17 cellular contexts compared by ENCODE assay signal in the genomic region with DNA sequence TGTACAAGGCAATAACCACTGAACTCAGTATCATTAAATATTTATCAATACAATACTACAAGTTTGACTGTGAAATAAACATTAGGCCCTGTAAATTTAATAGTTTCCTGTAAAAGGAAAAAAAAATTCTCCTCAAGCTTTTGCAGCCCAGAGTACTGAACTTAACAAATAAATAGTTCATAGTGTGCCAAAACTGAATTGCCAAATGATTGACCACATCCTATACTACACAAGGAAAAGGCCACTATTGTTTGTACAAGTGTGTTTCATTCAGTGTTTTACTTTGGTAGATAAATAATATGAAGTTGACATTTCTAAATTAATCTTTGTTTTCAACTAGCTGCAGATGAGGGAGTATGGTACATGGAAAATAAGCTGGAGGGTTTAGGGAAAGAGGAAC.
DNase-seq lines count a peak whose midpoint lies in the region; ATAC-seq, FAIRE-seq and TF ChIP-seq lines count a peak whose summit lies in the region.
"Had no signal": no experiment of that assay in that cellular context is flagged by ENCODE, and none has a peak within 500 bp of the region (broad histone marks: within the 10 kb centered on the region; RNA-seq: fewer than 3 reads in every experiment).

No MANE protein-coding gene starts in this region.

- no peaks in the 10 kb centered on the region for H3K9me3 Mint-ChIP-seq in activated T-helper 2 cell treated with anti-CD3 and anti-CD28 coated beads, Interferon-gamma antibody, Interleukin-2, Interleukin-4, amounts not matched to agents 10 μg/mL and 5 μg/mL and 100 μg/mL, durations not matched to agents 14 hours and 24 hours and 36 hours
- peaks cover 0 to 3% (median 0%) of the 10 kb centered on the region in 9 donors for H3K9me3 Mint-ChIP-seq in naive thymus-derived CD8-positive, alpha-beta T cell

- H3K27ac ChIP-seq in right lobe of liver (no peak overlapping the region), HepG2 (ENCODE audit: extremely low read length, insufficient read depth, low read length) (no peak overlapping the region)
- H3K27ac ChIP-seq: A549, SK-N-MC had no signal

- H3K9me3 ChIP-seq in right lobe of liver (no peaks in the 10 kb centered on the region), HepG2 (ENCODE audit: low read length) (peaks cover 79% of the 10 kb centered on the region)
- H3K9me3 ChIP-seq: A549 had no signal

- no TSS peak for BruUV-seq in HepG2 (replicated peaks; lab: Mats Ljungman, UMichigan)

- H3K4me3 ChIP-seq in right lobe of liver (no peak overlapping the region), HepG2 (replicated peaks in 1 of 3; ENCODE audit: insufficient read depth in 1 of 3, low read depth in 2 of 3, low read length in 3 of 3) (no peak overlapping the region), foreskin fibroblast (ENCODE audit: low read depth in 1 of 2, low read length in 2 of 2) (no peak overlapping the region)
- H3K4me3 ChIP-seq: A549, SK-N-MC had no signal

- no peak overlapping the region for H3K27ac Mint-ChIP-seq in activated T-helper 2 cell treated with anti-CD3 and anti-CD28 coated beads, Interferon-gamma antibody, Interleukin-2, Interleukin-4, amounts not matched to agents 10 μg/mL and 5 μg/mL and 100 μg/mL, durations not matched to agents 14 hours and 24 hours and 36 hours
- H3K27ac Mint-ChIP-seq in naive thymus-derived CD8-positive, alpha-beta T cell = no peak overlapping the region

- POLR2A ChIA-PET in HepG2 (lab: Yijun Ruan, JAX) = no interaction called here
- POLR2A ChIA-PET in naive thymus-derived CD8-positive, alpha-beta T cell (lab: Charles Lee) = no interaction called here

- no peak for TF ChIP-seq CTCF in right lobe of liver (IDR thresholded peaks at IDR 0.05)
- no peak for TF ChIP-seq CTCF in HepG2 (CRISPR knock-in tag; IDR thresholded peaks at IDR 0.05)
- no peak for TF ChIP-seq CTCF in foreskin fibroblast (IDR thresholded peaks at IDR 0.05; ENCODE audit: low read depth, low read length)

- H3K4me1 ChIP-seq in right lobe of liver (no peaks in the 10 kb centered on the region), HepG2 (ENCODE audit: insufficient read depth, low read length) (no peaks in the 10 kb centered on the region)
- H3K4me1 ChIP-seq: A549 had no signal

- H2AFZ ChIP-seq in HepG2 (ENCODE audit: low read length) = no peak overlapping the region

- no peak overlapping the region for H3K9ac ChIP-seq in HepG2 (ENCODE audit: insufficient read depth, low read depth, low read length)

- in situ Hi-C loops in HepG2 (cut with HindIII; ENCODE audit: extremely low pct_ligation_motif_present, low pct_unique_long_range_greater_than_20kb) = no loop called here

- no peaks in the 10 kb centered on the region for H3K27me3 ChIP-seq in right lobe of liver
- H3K27me3 ChIP-seq in HepG2 (ENCODE audit: control insufficient read depth in 1 of 2, insufficient read depth in 2 of 2, low read length in 2 of 2) = no peaks in the 10 kb centered on the region

- no peak for TF ChIP-seq RAD21 in HepG2 (CRISPR knock-in tag; IDR thresholded peaks at IDR 0.05)

- no peak for TF ChIP-seq POLR2A in right lobe of liver (IDR thresholded peaks at IDR 0.05)
- TF ChIP-seq POLR2A in HepG2 (IDR thresholded peaks at IDR 0.05; ENCODE audit: insufficient read depth in 1 of 2, low read depth in 2 of 2, low read length in 2 of 2) = no peak

- H3K27me3 Mint-ChIP-seq in activated T-helper 2 cell treated with anti-CD3 and anti-CD28 coated beads, Interferon-gamma antibody, Interleukin-2, Interleukin-4, amounts not matched to agents 10 μg/mL and 5 μg/mL and 100 μg/mL, durations not matched to agents 14 hours and 24 hours and 36 hours (ENCODE audit: low read depth) = no peaks in the 10 kb centered on the region
- H3K27me3 Mint-ChIP-seq in naive thymus-derived CD8-positive, alpha-beta T cell = peaks cover 0 to 13% (median 9%) of the 10 kb centered on the region in 5 donors

- H3K4me1 Mint-ChIP-seq in activated T-helper 2 cell treated with anti-CD3 and anti-CD28 coated beads, Interferon-gamma antibody, Interleukin-2, Interleukin-4, amounts not matched to agents 10 μg/mL and 5 μg/mL and 100 μg/mL, durations not matched to agents 14 hours and 24 hours and 36 hours (ENCODE audit: low read depth) = no peaks in the 10 kb centered on the region
- H3K4me1 Mint-ChIP-seq in naive thymus-derived CD8-positive, alpha-beta T cell = no peaks in the 10 kb centered on the region

- no peak overlapping the region for H3K4me3 Mint-ChIP-seq in activated T-helper 2 cell treated with anti-CD3 and anti-CD28 coated beads, Interferon-gamma antibody, Interleukin-2, Interleukin-4, amounts not matched to agents 10 μg/mL and 5 μg/mL and 100 μg/mL, durations not matched to agents 14 hours and 24 hours and 36 hours (ENCODE audit: low read depth)
- H3K4me3 Mint-ChIP-seq in naive thymus-derived CD8-positive, alpha-beta T cell = no peak overlapping the region

- CTCF ChIA-PET in HepG2 (lab: Yijun Ruan, JAX; ENCODE audit: low intra/inter-chr PET ratio, low total read pairs) = no interaction called here

- DNase-seq in right lobe of liver (no peak), HepG2 (ENCODE audit: low spot score) (no peak), SHP77 treated with DMSO at 0.1 percent for 48 hours (lab: John Stamatoyannopoulos, UW) (peak; percentile 7), foreskin fibroblast (peak; percentile 1 to 65), superior temporal gyrus (ENCODE audit: extremely low spot score) (peak; percentile 5), kidney glomerular epithelial cell (lab: John Stamatoyannopoulos, UW) (no peak)
- no peak for DNase-seq in activated T-helper 2 cell treated with anti-CD3 and anti-CD28 coated beads, Interferon-gamma antibody, Interleukin-2, Interleukin-4, amounts not matched to agents 10 μg/mL and 5 μg/mL and 100 μg/mL, durations not matched to agents 14 hours and 24 hours and 36 hours (ENCODE audit: low spot score)
- DNase-seq in naive thymus-derived CD8-positive, alpha-beta T cell = no peak
- DNase-seq: Calu3, DMS79 treated with DMSO at 0.1 percent for 48 hours, NCI-H1105, NCI-H1694 treated with DMSO at 0.1 percent for 48 hours had no signal

- ATAC-seq in right lobe of liver (peak; percentile 30 to 66 (median 56)), HepG2 (no peak)
- no peak for ATAC-seq in naive thymus-derived CD8-positive, alpha-beta T cell
- ATAC-seq: A549 had no signal

- TF ChIP-seq EP300 in HepG2 (IDR thresholded peaks at IDR 0.05; ENCODE audit: low read depth in 2 of 2, low read length in 2 of 2) = no peak
- TF ChIP-seq EP300 in HepG2 (CRISPR knock-in tag; IDR thresholded peaks at IDR 0.05; ENCODE audit: borderline replicate concordance) = no peak

- no peaks in the 10 kb centered on the region for H3K79me2 ChIP-seq in HepG2 (ENCODE audit: insufficient read depth, low read length)

- H3K36me3 ChIP-seq in right lobe of liver (no peaks in the 10 kb centered on the region), HepG2 (replicated peaks in 1 of 2; ENCODE audit: control insufficient read depth in 1 of 2, insufficient read depth in 2 of 2, low read length in 2 of 2) (no peaks in the 10 kb centered on the region)

- intact Hi-C loops in right lobe of liver (cut with DNase I) = no loop called here
- intact Hi-C loops in HepG2 (cut with micrococcal nuclease; ENCODE audit: unreplicated experiment) = no loop called here
- intact Hi-C loops in activated T-helper 2 cell treated with anti-CD3 and anti-CD28 coated beads, Interferon-gamma antibody, Interleukin-2, Interleukin-4, amounts not matched to agents 10 μg/mL and 5 μg/mL and 100 μg/mL, durations not matched to agents 14 hours and 24 hours and 36 hours (cut with micrococcal nuclease) = no loop called here

- H3K4me2 ChIP-seq in HepG2 (ENCODE audit: low read depth, low read length) = no peak overlapping the region
- H3K4me2 ChIP-seq: A549 had no signal

- H4K20me1 ChIP-seq in HepG2 (ENCODE audit: insufficient read depth, low read length) = no peaks in the 10 kb centered on the region

- no peak for FAIRE-seq in HepG2 (lab: Jason Lieb, UNC)
- FAIRE-seq: A549, G401.6, GM12891, GM19239 had no signal

- H3K36me3 Mint-ChIP-seq in activated T-helper 2 cell treated with anti-CD3 and anti-CD28 coated beads, Interferon-gamma antibody, Interleukin-2, Interleukin-4, amounts not matched to agents 10 μg/mL and 5 μg/mL and 100 μg/mL, durations not matched to agents 14 hours and 24 hours and 36 hours (ENCODE audit: low read depth) = no peaks in the 10 kb centered on the region
- H3K36me3 Mint-ChIP-seq in naive thymus-derived CD8-positive, alpha-beta T cell = no peaks in the 10 kb centered on the region

TF ChIP-seq in HepG2, 621 proteins besides CTCF, POLR2A, EP300 and RAD21 (continues in another document):
- no peak for TF ChIP-seq NPAS2 (CRISPR knock-in tag; IDR thresholded peaks at IDR 0.05; ENCODE audit: borderline replicate concordance)
- TF ChIP-seq MIXL1 (CRISPR knock-in tag; IDR thresholded peaks at IDR 0.05) = no peak
- TF ChIP-seq, protein P1, sequence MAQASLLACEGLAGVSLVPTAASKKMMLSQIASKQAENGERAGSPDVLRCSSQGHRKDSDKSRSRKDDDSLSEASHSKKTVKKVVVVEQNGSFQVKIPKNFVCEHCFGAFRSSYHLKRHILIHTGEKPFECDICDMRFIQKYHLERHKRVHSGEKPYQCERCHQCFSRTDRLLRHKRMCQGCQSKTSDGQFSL (CRISPR knock-in tag; IDR thresholded peaks at IDR 0.05) = no peak
- TF ChIP-seq REPIN1 (CRISPR knock-in tag; IDR thresholded peaks at IDR 0.05; ENCODE audit: borderline replicate concordance, low read depth) = no peak
- TF ChIP-seq SMAD3 (CRISPR knock-in tag; IDR thresholded peaks at IDR 0.05) = no peak
- no peak for TF ChIP-seq DMTF1 (CRISPR knock-in tag; IDR thresholded peaks at IDR 0.05)
- no peak for TF ChIP-seq TCF7 (IDR thresholded peaks at IDR 0.05; ENCODE audit: low read depth)

Comparison
In these comparisons a context has a peak if more than half of its experiments do, and no peak if none do; other contexts are left out.
1. ATAC-seq: peak in right lobe of liver (4 of 4); none in HepG2 (single experiment) and naive thymus-derived CD8-positive, alpha-beta T cell (0 of 2).
2. DNase-seq: peak in SHP77 treated with DMSO at 0.1 percent for 48 hours (single experiment), foreskin fibroblast (2 of 2) and superior temporal gyrus (single experiment); none in right lobe of liver (0 of 3), HepG2 (single experiment), kidney glomerular epithelial cell (single experiment), activated T-helper 2 cell treated with anti-CD3 and anti-CD28 coated beads, Interferon-gamma antibody, Interleukin-2, Interleukin-4, amounts not matched to agents 10 μg/mL and 5 μg/mL and 100 μg/mL, durations not matched to agents 14 hours and 24 hours and 36 hours (single experiment) and naive thymus-derived CD8-positive, alpha-beta T cell (0 of 10).